ENCODE assay signal across 7 cellular contexts in the genomic region with DNA sequence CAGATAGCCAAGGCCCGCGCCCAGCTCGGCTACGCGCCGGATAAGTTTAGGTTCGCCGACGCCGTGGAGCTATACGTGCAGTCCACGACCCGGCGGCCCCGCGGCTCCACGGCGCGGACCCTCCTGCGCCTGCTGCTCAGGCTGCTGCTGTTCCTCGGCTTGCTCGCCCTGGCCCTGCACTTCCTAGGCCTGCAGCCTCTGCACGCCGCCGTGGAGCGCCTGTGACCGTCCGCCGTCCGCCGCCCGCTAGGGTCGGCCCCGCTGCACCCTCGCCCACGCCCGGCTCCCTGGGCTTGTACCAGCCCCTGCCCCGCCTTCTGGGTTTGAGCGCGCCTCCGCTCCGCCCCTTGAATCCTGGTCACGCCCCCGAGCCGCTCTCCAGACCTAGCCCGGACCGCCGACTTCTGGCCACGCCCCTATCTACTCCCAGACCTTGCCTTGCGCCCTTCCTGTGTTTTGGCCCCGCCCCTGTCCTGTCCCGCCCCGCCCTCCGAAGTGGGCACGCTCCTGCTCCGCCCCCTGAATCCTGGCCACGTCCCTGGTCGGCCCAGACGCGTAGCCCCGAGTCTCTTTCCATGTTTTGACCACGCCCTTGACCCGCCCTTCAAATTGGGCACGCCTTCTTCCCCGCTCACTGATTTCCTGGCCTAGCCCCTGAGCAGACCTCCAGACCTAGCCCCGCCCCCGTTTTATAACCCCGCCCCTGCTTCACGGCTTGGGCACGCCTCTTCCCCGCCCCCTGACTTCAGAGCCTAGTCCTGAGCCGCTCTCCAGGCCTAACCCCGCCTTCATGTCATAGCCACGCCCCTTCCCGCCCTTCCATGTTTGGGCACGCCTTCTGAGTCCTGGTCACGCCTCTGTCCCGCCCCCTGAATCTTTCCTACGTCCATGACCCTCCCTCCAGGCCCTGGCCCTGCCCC.
A peak's percentile ranks its signal among the peaks of the same experiment; 100 is the strongest.
DNase-seq lines count a peak whose midpoint lies in the region; ATAC-seq and TF ChIP-seq lines count a peak whose summit lies in the region.

No MANE protein-coding gene starts in this region.

- no peak for TF ChIP-seq CTCF in astrocyte of the cerebellum (IDR thresholded peaks at IDR 0.05; ENCODE audit: low read depth, low read length, missing control alignments)

- peak; percentile 99 for DNase-seq in NCI-H2029 (lab: John Stamatoyannopoulos, UW)
- DNase-seq in T-helper 9 cell, result peak; percentile 100
- DNase-seq in astrocyte of the cerebellum (ENCODE audit: low read depth), result peak; percentile 99
- peak; percentile 90 for DNase-seq in hepatic stellate cell (ENCODE audit: low spot score)
- peak; percentile 98 for DNase-seq in retina

- ATAC-seq in GM18508 (IDR thresholded peaks at IDR 0.05; ENCODE audit: insufficient read depth, unreplicated experiment), result peak; percentile 34
- peak; percentile 55 for ATAC-seq in HG02981 (IDR thresholded peaks at IDR 0.05; ENCODE audit: unreplicated experiment)

- peak overlapping the region; percentile 53 for H3K4me3 ChIP-seq in astrocyte of the cerebellum (ENCODE audit: low read depth, low read length)

- in situ Hi-C loops in astrocyte of the cerebellum (cut with HindIII; ENCODE audit: low sequenced_read_pairs), result loop anchor here (25.0 kb wide), 1 partner anchor 103 kb away; a partner anchor contains a TSS

Comparison
In these comparisons a context has a peak if more than half of its experiments do, and no peak if none do; other contexts are left out.
1. Peak in every context shown above with its lines: DNase-seq, ATAC-seq and H3K4me3 ChIP-seq.